10 cellular contexts compared by ENCODE assay signal in genomic region chr3:30604566-30604965, GRCh38. TPM values are rescaled to one million over a fixed set of nuclear protein-coding genes. Genes with fewer than 3 reads are reported as not detected.
DNase-seq lines count a peak whose midpoint lies in the region; ATAC-seq and TF ChIP-seq lines count a peak whose summit lies in the region.
"Had no signal": no experiment of that assay in that cellular context is flagged by ENCODE, and none has a peak within 500 bp of the region (broad histone marks: within the 10 kb centered on the region; RNA-seq: fewer than 3 reads in every experiment).

No MANE protein-coding gene starts in this region.

- no peaks in the 10 kb centered on the region for H3K9me3 Mint-ChIP-seq in CD14-positive monocyte
- peaks cover 5% of the 10 kb centered on the region for H3K9me3 Mint-ChIP-seq in activated naive CD8-positive, alpha-beta T cell treated with anti-CD3 and anti-CD28 coated beads, Interleukin-2, amount 10 ng/mL, durations not matched to agents 7 days and 5 days
- H3K9me3 Mint-ChIP-seq in natural killer cell = no peaks in the 10 kb centered on the region

- POLR2A ChIA-PET in activated naive CD8-positive, alpha-beta T cell treated with anti-CD3 and anti-CD28 coated beads, Interleukin-2, amount 10 ng/mL, durations not matched to agents 7 days and 5 days (lab: Charles Lee) = interaction anchor here (0.8 to 1.1 kb wide), 3 partner anchors 8 to 92 kb away, joined by 3 read pairs; no protein-coding TSS in a partner anchor

- peaks cover 7 to 9% of the 10 kb centered on the region in 2 donors for H3K36me3 Mint-ChIP-seq in CD14-positive monocyte
- H3K36me3 Mint-ChIP-seq in activated naive CD8-positive, alpha-beta T cell treated with anti-CD3 and anti-CD28 coated beads, Interleukin-2, amount 10 ng/mL, durations not matched to agents 7 days and 5 days = peaks cover 21% of the 10 kb centered on the region
- H3K36me3 Mint-ChIP-seq in natural killer cell = no peaks in the 10 kb centered on the region

- TF ChIP-seq CTCF in CD14-positive monocyte (IDR thresholded peaks at IDR 0.05) (no peak), natural killer cell (IDR thresholded peaks at IDR 0.05) (no peak)

- no peak for ATAC-seq in activated naive CD8-positive, alpha-beta T cell treated with anti-CD3 and anti-CD28 coated beads, Interleukin-2, amount 10 ng/mL, durations not matched to agents 7 days and 5 days (ENCODE audit: low read depth)
- ATAC-seq in natural killer cell = no peak
- ATAC-seq in HG02678 (IDR thresholded peaks at IDR 0.05; ENCODE audit: unreplicated experiment) = no peak
- no peak for ATAC-seq in HG02840 (IDR thresholded peaks at IDR 0.05; ENCODE audit: low FRiP score, unreplicated experiment)

- DNase-seq in CD14-positive monocyte (ENCODE audit: low spot score) (no peak), Kasumi-1 (lab: John Stamatoyannopoulos, UW) (peak; percentile 58 to 61), natural killer cell (no peak), putamen (ENCODE audit: low spot score) (no peak), NCI-H146 treated with DMSO at 0.1 percent for 48 hours (lab: John Stamatoyannopoulos, UW; ENCODE audit: unreplicated experiment) (no peak)
- DNase-seq in activated naive CD8-positive, alpha-beta T cell treated with anti-CD3 and anti-CD28 coated beads, Interleukin-2, amount 10 ng/mL, durations not matched to agents 7 days and 5 days = no peak
- DNase-seq: activated gamma-delta T cell treated with Interleukin-2 at 50 U/mL for 16 hours, NCI-H1092 had no signal

- H3K4me3 Mint-ChIP-seq in CD14-positive monocyte = peak overlapping the region; percentile 63 to 87
- peak overlapping the region; percentile 85 for H3K4me3 Mint-ChIP-seq in activated naive CD8-positive, alpha-beta T cell treated with anti-CD3 and anti-CD28 coated beads, Interleukin-2, amount 10 ng/mL, durations not matched to agents 7 days and 5 days
- peak overlapping the region; percentile 97 for H3K4me3 Mint-ChIP-seq in natural killer cell

- H3K27ac Mint-ChIP-seq in CD14-positive monocyte = peak overlapping the region; percentile 90 to 99 (median 99)
- H3K27ac Mint-ChIP-seq in activated naive CD8-positive, alpha-beta T cell treated with anti-CD3 and anti-CD28 coated beads, Interleukin-2, amount 10 ng/mL, durations not matched to agents 7 days and 5 days = peak overlapping the region; percentile 97
- H3K27ac Mint-ChIP-seq in natural killer cell = peak overlapping the region; percentile 91 to 92

- H3K27me3 Mint-ChIP-seq in CD14-positive monocyte (ENCODE audit: low read depth in 3 of 3) (no peaks in the 10 kb centered on the region), natural killer cell (ENCODE audit: low read depth in 2 of 2) (no peaks in the 10 kb centered on the region)
- no peaks in the 10 kb centered on the region for H3K27me3 Mint-ChIP-seq in activated naive CD8-positive, alpha-beta T cell treated with anti-CD3 and anti-CD28 coated beads, Interleukin-2, amount 10 ng/mL, durations not matched to agents 7 days and 5 days

- peaks cover 56% of the 10 kb centered on the region for H3K4me1 Mint-ChIP-seq in CD14-positive monocyte
- peaks cover 43% of the 10 kb centered on the region for H3K4me1 Mint-ChIP-seq in activated naive CD8-positive, alpha-beta T cell treated with anti-CD3 and anti-CD28 coated beads, Interleukin-2, amount 10 ng/mL, durations not matched to agents 7 days and 5 days
- H3K4me1 Mint-ChIP-seq in natural killer cell = peaks cover 41 to 42% of the 10 kb centered on the region in 2 donors

- intact Hi-C loops in CD14-positive monocyte (cut with micrococcal nuclease) (loop anchor here in 1 of 2 donors (10.0 kb wide), 1 partner anchor 130 kb away; no protein-coding TSS in a partner anchor), natural killer cell (cut with micrococcal nuclease) (no loop called here)

RNA-seq across cellular contexts. Expression of gene TGFBR2, which starts 1.8 kb away (rescaled TPM):
- polyA plus RNA-seq in CD14-positive monocyte = 10 to 100 TPM; 46.6 to 60.3 TPM
- total RNA-seq in activated naive CD8-positive, alpha-beta T cell treated with anti-CD3 and anti-CD28 coated beads, Interleukin-2, amount 10 ng/mL, durations not matched to agents 7 days and 5 days = 10 to 100 TPM; 86.9 to 92.2 TPM
- total RNA-seq in natural killer cell = 100 to 1,000 TPM in 1 of 3 donors, 10 to 100 TPM in 2; 70.4 to 113 (median 99.3) TPM

Comparison
In these comparisons a context has a peak if more than half of its experiments do, and no peak if none do; other contexts are left out.
1. DNase-seq: peak in Kasumi-1 (2 of 2); none in CD14-positive monocyte (single experiment), activated naive CD8-positive, alpha-beta T cell treated with anti-CD3 and anti-CD28 coated beads, Interleukin-2, amount 10 ng/mL, durations not matched to agents 7 days and 5 days (single experiment), natural killer cell (single experiment), putamen (single experiment) and NCI-H146 treated with DMSO at 0.1 percent for 48 hours (single experiment).
2. Peak in every context shown above with its lines, with median percentiles within 50 percentile points of each other: H3K27ac Mint-ChIP-seq and H3K4me3 Mint-ChIP-seq.